8 cellular contexts compared by ENCODE assay signal in genomic region chr2:197515277-197515797, GRCh38. TPM values are rescaled to one million over a fixed set of nuclear protein-coding genes. Genes with fewer than 3 reads are reported as not detected.
DNase-seq lines count a peak whose midpoint lies in the region; ATAC-seq and TF ChIP-seq lines count a peak whose summit lies in the region.

No MANE protein-coding gene starts in this region.

- peak overlapping the region; percentile 97 for H3K4me3 Mint-ChIP-seq in Calu3 (ENCODE audit: low read depth, unreplicated experiment)
- H3K4me3 Mint-ChIP-seq in stimulated activated naive CD8-positive, alpha-beta T cell treated with anti-CD3 and anti-CD28 coated beads, Interleukin-15, amount 100 ng/mL, for 72 hours = peak overlapping the region; percentile 96 to 97

- no TSS peak for BruUV-seq in Calu3 (replicated peaks; lab: Mats Ljungman, UMichigan)

- DNase-seq in Calu3 (no peak), LNCaP clone FGC (ENCODE audit: low read depth) (no peak), adipocyte (ENCODE audit: low read depth) (peak; percentile 61), NCI-H2107 treated with DMSO at 0.1 percent for 48 hours (lab: John Stamatoyannopoulos, UW; ENCODE audit: unreplicated experiment) (no peak), GM03348 (ENCODE audit: low spot score) (no peak)
- no peak for DNase-seq in stimulated activated naive CD8-positive, alpha-beta T cell treated with anti-CD3 and anti-CD28 coated beads, Interleukin-15, amount 100 ng/mL, for 72 hours

- peaks cover 31% of the 10 kb centered on the region for H3K36me3 Mint-ChIP-seq in Calu3 (ENCODE audit: insufficient read depth, unreplicated experiment)

- CTCF ChIA-PET in Calu3 (lab: Charles Lee) = interaction anchor here (1.3 kb wide), 1 partner anchor 16 kb away, joined by 3 read pairs; the partner anchor contains the start of gene HSPD1

- no peaks in the 10 kb centered on the region for H3K27me3 Mint-ChIP-seq in Calu3 (ENCODE audit: unreplicated experiment)
- no peaks in the 10 kb centered on the region for H3K27me3 Mint-ChIP-seq in stimulated activated naive CD8-positive, alpha-beta T cell treated with anti-CD3 and anti-CD28 coated beads, Interleukin-15, amount 100 ng/mL, for 72 hours

- H3K27me3 ChIP-seq in adipocyte (replicated peaks; ENCODE audit: control insufficient read depth, insufficient read depth, low read length) = no peaks in the 10 kb centered on the region

- no peaks in the 10 kb centered on the region for H3K9me3 ChIP-seq in adipocyte (ENCODE audit: control insufficient read depth, low read length)
- H3K9me3 ChIP-seq in iPS-18c (ENCODE audit: control insufficient read depth, insufficient read depth, low read length) = no peaks in the 10 kb centered on the region

- TF ChIP-seq CTCF in Calu3 (IDR thresholded peaks at IDR 0.05; ENCODE audit: unreplicated experiment) (no peak), LNCaP clone FGC (IDR thresholded peaks at IDR 0.05; ENCODE audit: control insufficient read depth, extremely low read depth, insufficient read depth) (no peak)

- H3K9ac ChIP-seq in adipocyte (ENCODE audit: low read length) = peak overlapping the region; percentile 97

- H3K4me1 Mint-ChIP-seq in Calu3 (ENCODE audit: low read depth, unreplicated experiment) = peaks cover 11% of the 10 kb centered on the region
- peaks cover 28% of the 10 kb centered on the region for H3K4me1 Mint-ChIP-seq in stimulated activated naive CD8-positive, alpha-beta T cell treated with anti-CD3 and anti-CD28 coated beads, Interleukin-15, amount 100 ng/mL, for 72 hours

- H3K36me3 ChIP-seq in adipocyte (ENCODE audit: control insufficient read depth, insufficient read depth, low read length, severe bottlenecking) = no peaks in the 10 kb centered on the region

- ATAC-seq in GM21390 (IDR thresholded peaks at IDR 0.05; ENCODE audit: unreplicated experiment) = peak; percentile 7
- ATAC-seq in stimulated activated naive CD8-positive, alpha-beta T cell treated with anti-CD3 and anti-CD28 coated beads, Interleukin-15, amount 100 ng/mL, for 72 hours = peak; percentile 4

- H3K27ac Mint-ChIP-seq in Calu3 (ENCODE audit: unreplicated experiment) = peak overlapping the region; percentile 96
- peak overlapping the region; percentile 97 to 100 for H3K27ac Mint-ChIP-seq in stimulated activated naive CD8-positive, alpha-beta T cell treated with anti-CD3 and anti-CD28 coated beads, Interleukin-15, amount 100 ng/mL, for 72 hours

- no peaks in the 10 kb centered on the region for H3K9me3 Mint-ChIP-seq in Calu3 (ENCODE audit: low read depth, unreplicated experiment)
- H3K9me3 Mint-ChIP-seq in stimulated activated naive CD8-positive, alpha-beta T cell treated with anti-CD3 and anti-CD28 coated beads, Interleukin-15, amount 100 ng/mL, for 72 hours = no peaks in the 10 kb centered on the region

- H3K4me3 ChIP-seq in LNCaP clone FGC (ENCODE audit: low read depth, low read length) (peak overlapping the region; percentile 88), adipocyte (ENCODE audit: low read length) (peak overlapping the region; percentile 98), iPS-18c (ENCODE audit: insufficient read depth, low read depth, low read length) (peak overlapping the region; percentile 95)

- H3K4me1 ChIP-seq in adipocyte (ENCODE audit: control insufficient read depth, insufficient read depth, low read length) = peaks cover 15% of the 10 kb centered on the region

- intact Hi-C loops in Calu3 (cut with micrococcal nuclease; ENCODE audit: unreplicated experiment) = loop anchor here (10.0 kb wide), 1 partner anchor 99 kb away; no protein-coding TSS in a partner anchor

RNA-seq across cellular contexts. Expression of gene MOB4, which starts 0.5 kb away (rescaled TPM):
- 28.3 TPM in 2 replicates for total RNA-seq in Calu3 (2022)

RNA-seq across cellular contexts. Expression of gene HSPE1, which starts 15.2 kb away (rescaled TPM):
- 380 and 454 TPM in 2 replicates for total RNA-seq in Calu3 (2022)

RNA-seq across cellular contexts. Expression of gene HSPD1, which starts 15.7 kb away (rescaled TPM):
- total RNA-seq in Calu3 (2022) = 700 and 757 TPM in 2 replicates
